In the genomic region with DNA sequence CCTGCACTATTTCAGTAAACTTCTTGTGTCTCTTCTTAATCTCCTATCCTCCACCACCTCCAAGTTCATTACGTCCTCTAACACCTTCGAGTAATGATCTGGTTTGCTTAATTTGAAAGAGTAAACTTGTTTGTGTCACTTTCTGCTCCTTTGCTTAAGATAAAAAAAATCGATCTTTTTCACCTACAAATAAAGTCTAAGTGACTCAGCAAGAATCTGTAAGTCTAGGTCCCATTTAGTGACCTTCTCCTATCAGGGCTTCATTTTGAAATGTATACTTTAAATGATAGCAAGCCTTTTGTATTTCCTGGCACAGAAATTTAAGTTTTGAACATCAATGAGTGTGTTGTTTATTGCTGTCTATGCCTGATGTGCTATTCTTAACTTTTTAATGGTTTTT, we compare ENCODE assay signal across 18 cellular contexts.
"Had no signal": no experiment of that assay in that cellular context is flagged by ENCODE, and none has a peak within 500 bp of the region (broad histone marks: within the 10 kb centered on the region; RNA-seq: fewer than 3 reads in every experiment).

No MANE protein-coding gene starts in this region.

- H3K4me1 Mint-ChIP-seq: memory B cell; mesothelial cell of epicardium; natural killer cell; neural crest cell; stimulated activated effector memory CD8-positive, alpha-beta T cell treated with anti-CD3 and anti-CD28 coated beads, Interleukin-12 subunit alpha, Interleukin-12 subunit beta, amount 100 ng/mL, for 72 hours; stimulated activated naive CD8-positive, alpha-beta T cell treated with anti-CD3 and anti-CD28 coated beads, Interleukin-15, amount 100 ng/mL, for 72 hours had no signal

- H3K27ac Mint-ChIP-seq: memory B cell; mesothelial cell of epicardium; natural killer cell; stimulated activated effector memory CD8-positive, alpha-beta T cell treated with anti-CD3 and anti-CD28 coated beads, Interleukin-12 subunit alpha, Interleukin-12 subunit beta, amount 100 ng/mL, for 72 hours; stimulated activated naive CD8-positive, alpha-beta T cell treated with anti-CD3 and anti-CD28 coated beads, Interleukin-15, amount 100 ng/mL, for 72 hours had no signal

- H3K27ac ChIP-seq: foreskin keratinocyte, left ventricle myocardium inferior, lower lobe of right lung, thoracic aorta had no signal

- H3K4me3 Mint-ChIP-seq: memory B cell; mesothelial cell of epicardium; natural killer cell; neural crest cell; stimulated activated effector memory CD8-positive, alpha-beta T cell treated with anti-CD3 and anti-CD28 coated beads, Interleukin-12 subunit alpha, Interleukin-12 subunit beta, amount 100 ng/mL, for 72 hours; stimulated activated naive CD8-positive, alpha-beta T cell treated with anti-CD3 and anti-CD28 coated beads, Interleukin-15, amount 100 ng/mL, for 72 hours had no signal

- H3K9me3 ChIP-seq: lower lobe of right lung, thoracic aorta had no signal

- H3K27me3 Mint-ChIP-seq: memory B cell; stimulated activated naive CD8-positive, alpha-beta T cell treated with anti-CD3 and anti-CD28 coated beads, Interleukin-15, amount 100 ng/mL, for 72 hours had no signal

- H3K9me3 Mint-ChIP-seq: stimulated activated naive CD8-positive, alpha-beta T cell treated with anti-CD3 and anti-CD28 coated beads, Interleukin-15, amount 100 ng/mL, for 72 hours had no signal

- H3K4me3 ChIP-seq: left ventricle myocardium inferior, lower lobe of right lung, thoracic aorta had no signal

- H3K4me1 ChIP-seq: foreskin keratinocyte, left ventricle myocardium inferior, lower lobe of right lung had no signal

- H3K27me3 ChIP-seq: foreskin keratinocyte had no signal

- DNase-seq: dermis blood vessel endothelial cell; erythroblast; foreskin keratinocyte; kidney; left cardiac atrium; left ventricle myocardium inferior; lower lobe of right lung; natural killer cell; right cardiac atrium; stimulated activated CD4-positive, alpha-beta T cell treated with anti-CD3 and anti-CD28 coated beads, Interleukin-4, amount 100 ng/mL, for 1 hour; stimulated activated CD8-positive, alpha-beta memory T cell treated with anti-CD3 and anti-CD28 coated beads, Interleukin-4, amount 100 ng/mL, for 48 hours; stimulated activated naive CD8-positive, alpha-beta T cell treated with anti-CD3 and anti-CD28 coated beads, Interleukin-15, amount 100 ng/mL, for 72 hours; trophoblast cell had no signal

- H3K36me3 Mint-ChIP-seq: memory B cell; mesothelial cell of epicardium; natural killer cell; stimulated activated effector memory CD8-positive, alpha-beta T cell treated with anti-CD3 and anti-CD28 coated beads, Interleukin-12 subunit alpha, Interleukin-12 subunit beta, amount 100 ng/mL, for 72 hours had no signal

- ATAC-seq: foreskin keratinocyte; left cardiac atrium; lower lobe of right lung; natural killer cell; right cardiac atrium; stimulated activated effector memory CD8-positive, alpha-beta T cell treated with anti-CD3 and anti-CD28 coated beads, Interleukin-12 subunit alpha, Interleukin-12 subunit beta, amount 100 ng/mL, for 72 hours; stimulated activated naive CD8-positive, alpha-beta T cell treated with anti-CD3 and anti-CD28 coated beads, Interleukin-15, amount 100 ng/mL, for 72 hours had no signal

- H3K36me3 ChIP-seq: left ventricle myocardium inferior, lower lobe of right lung, thoracic aorta had no signal
